28 cellular contexts compared by ENCODE assay signal in genomic region chr2:152820048-152820447, GRCh38.
"Had no signal": no experiment of that assay in that cellular context is flagged by ENCODE, and none has a peak within 500 bp of the region (broad histone marks: within the 10 kb centered on the region; RNA-seq: fewer than 3 reads in every experiment).

No MANE protein-coding gene starts in this region.

- H3K27ac Mint-ChIP-seq: naive thymus-derived CD4-positive, alpha-beta T cell; nephron; neural progenitor cell; progenitor cell of endocrine pancreas; stimulated activated memory B cell treated with anti-CD40 and anti-IgM and Interleukin-4, amounts not matched to agents 10 μg/mL and 1 μg/mL and 100 μg/mL, for 72 hours; stimulated activated naive CD8-positive, alpha-beta T cell treated with anti-CD3 and anti-CD28 coated beads, Interleukin-15, amount 100 ng/mL, for 72 hours; type B pancreatic cell had no signal

- H3K4me1 Mint-ChIP-seq: naive thymus-derived CD4-positive, alpha-beta T cell; nephron; stimulated activated memory B cell treated with anti-CD40 and anti-IgM and Interleukin-4, amounts not matched to agents 10 μg/mL and 1 μg/mL and 100 μg/mL, for 72 hours; stimulated activated naive CD8-positive, alpha-beta T cell treated with anti-CD3 and anti-CD28 coated beads, Interleukin-15, amount 100 ng/mL, for 72 hours had no signal

- H3K9me3 Mint-ChIP-seq: nephron; neural progenitor cell; stimulated activated memory B cell treated with anti-CD40 and anti-IgM and Interleukin-4, amounts not matched to agents 10 μg/mL and 1 μg/mL and 100 μg/mL, for 72 hours; stimulated activated naive CD8-positive, alpha-beta T cell treated with anti-CD3 and anti-CD28 coated beads, Interleukin-15, amount 100 ng/mL, for 72 hours; type B pancreatic cell had no signal

- DNase-seq: naive thymus-derived CD4-positive, alpha-beta T cell; occipital lobe; ovary; posterior cingulate gyrus; psoas muscle; right cardiac atrium; right lobe of liver; sigmoid colon; small intestine; stimulated activated CD4-positive, alpha-beta T cell treated with anti-CD3 and anti-CD28 coated beads, Interleukin-15, amount 100 ng/mL, for 24 hours; stimulated activated CD4-positive, alpha-beta T cell treated with anti-CD3 and anti-CD28 coated beads, Interleukin-2, amount 100 ng/mL, for 24 hours; stimulated activated CD4-positive, alpha-beta T cell treated with anti-CD3 and anti-CD28 coated beads, Interleukin-4, amount 100 ng/mL, for 1 hour; stimulated activated CD4-positive, alpha-beta T cell treated with anti-CD3 and anti-CD28 coated beads, Interleukin-4, amount 100 ng/mL, for 4 hours; stimulated activated CD8-positive, alpha-beta memory T cell treated with anti-CD3 and anti-CD28 coated beads, Interleukin-4, amount 100 ng/mL, for 48 hours; stimulated activated naive CD4-positive, alpha-beta T cell; stimulated activated naive CD8-positive, alpha-beta T cell treated with anti-CD3 and anti-CD28 coated beads, Interleukin-15, amount 100 ng/mL, for 72 hours; stimulated activated naive CD8-positive, alpha-beta T cell treated with anti-CD3 and anti-CD28 coated beads, Interleukin-15, Interleukin-2, amounts not matched to agents 100 U/mL and 50 U/mL, for 24 hours; substantia nigra; testis; tibial artery; transverse colon; upper lobe of right lung; uterus had no signal

- H3K4me3 Mint-ChIP-seq: naive thymus-derived CD4-positive, alpha-beta T cell; nephron; neural progenitor cell; stimulated activated memory B cell treated with anti-CD40 and anti-IgM and Interleukin-4, amounts not matched to agents 10 μg/mL and 1 μg/mL and 100 μg/mL, for 72 hours; stimulated activated naive CD8-positive, alpha-beta T cell treated with anti-CD3 and anti-CD28 coated beads, Interleukin-15, amount 100 ng/mL, for 72 hours; type B pancreatic cell had no signal

- H3K36me3 Mint-ChIP-seq: naive thymus-derived CD4-positive, alpha-beta T cell; neural progenitor cell; stimulated activated memory B cell treated with anti-CD40 and anti-IgM and Interleukin-4, amounts not matched to agents 10 μg/mL and 1 μg/mL and 100 μg/mL, for 72 hours; type B pancreatic cell had no signal

- ATAC-seq: naive thymus-derived CD4-positive, alpha-beta T cell; psoas muscle; right cardiac atrium; right lobe of liver; stimulated activated memory B cell treated with anti-CD40 and anti-IgM and Interleukin-4, amounts not matched to agents 10 μg/mL and 1 μg/mL and 100 μg/mL, for 72 hours; stimulated activated naive CD8-positive, alpha-beta T cell treated with anti-CD3 and anti-CD28 coated beads, Interleukin-15, amount 100 ng/mL, for 72 hours; stimulated activated naive CD8-positive, alpha-beta T cell treated with anti-CD3 and anti-CD28 coated beads, Interleukin-15, Interleukin-2, amounts not matched to agents 100 U/mL and 50 U/mL, for 24 hours; upper lobe of right lung had no signal

- H3K27me3 Mint-ChIP-seq: progenitor cell of endocrine pancreas; stimulated activated naive CD8-positive, alpha-beta T cell treated with anti-CD3 and anti-CD28 coated beads, Interleukin-15, amount 100 ng/mL, for 72 hours; type B pancreatic cell had no signal
